8 cellular contexts compared by ENCODE assay signal in genomic region chr11:65780770-65781151, GRCh38. TPM values are rescaled to one million over a fixed set of nuclear protein-coding genes. Genes with fewer than 3 reads are reported as not detected.
DNase-seq lines count a peak whose midpoint lies in the region; ATAC-seq and TF ChIP-seq lines count a peak whose summit lies in the region.

AP5B1 (minus strand) TSS chr11:65780976; CDS start chr11:65780591, 385 bp downstream.

- H3K27me3 ChIP-seq in HAP-1 (ENCODE audit: low read depth) (no peaks in the 10 kb centered on the region), lung (ENCODE audit: control insufficient read depth, insufficient read depth) (no peaks in the 10 kb centered on the region)

- H3K9me3 Mint-ChIP-seq in activated CD4-positive, alpha-beta memory T cell treated with anti-CD3 and anti-CD28 coated beads for 36 hours, result no peaks in the 10 kb centered on the region

- H3K4me1 ChIP-seq in HAP-1 (no peaks in the 10 kb centered on the region; the same call in 1 of the 2 replicates), lung (ENCODE audit: control insufficient read depth in 2 of 2, insufficient read depth in 2 of 2, low read length in 2 of 2) (peaks cover 0 to 10% of the 10 kb centered on the region in 2 donors)

- H3K4me3 ChIP-seq in HAP-1 (peak within 1 kb of the TSS; percentile 82), lung (peak within 1 kb of the TSS; percentile 79)

- H3K4me3 Mint-ChIP-seq in activated CD4-positive, alpha-beta memory T cell treated with anti-CD3 and anti-CD28 coated beads for 36 hours, result peak within 1 kb of the TSS; percentile 87

- ATAC-seq in lung (ENCODE audit: insufficient read depth, low FRiP score), result peak; percentile 79

- H3K9me3 ChIP-seq in HAP-1, result no peaks in the 10 kb centered on the region
- peaks cover 0 to 2% of the 10 kb centered on the region in 2 donors for H3K9me3 ChIP-seq in lung (ENCODE audit: control insufficient read depth in 2 of 2, insufficient read depth in 1 of 2, low read length in 1 of 2)

- TF ChIP-seq CTCF in lung (IDR thresholded peaks at IDR 0.05; ENCODE audit: control extremely low read depth, extremely low read depth), result no peak

- 0 to 1% methylated on average over 19 to 59 of the region's 59 CpGs for WGBS in lung, 2 donors

- peaks cover 10% of the 10 kb centered on the region for H3K27me3 Mint-ChIP-seq in activated CD4-positive, alpha-beta memory T cell treated with anti-CD3 and anti-CD28 coated beads for 36 hours

- POLR2A ChIA-PET in activated CD4-positive, alpha-beta memory T cell treated with anti-CD3 and anti-CD28 coated beads for 36 hours (lab: Charles Lee), result interaction anchor here (1.3 to 2.3 kb wide), 6 partner anchors 37 to 110 kb away, joined by 5 to 19 read pairs (median 6); partner anchors contain the start of genes CCDC85B, CFL1 and KAT5

- in situ Hi-C loops in HAP-1 (cut with MboI; ENCODE audit: low sequenced_read_pairs), result no loop called here

- peak; percentile 71 for DNase-seq in DMS 273 (lab: John Stamatoyannopoulos, UW; ENCODE audit: unreplicated experiment)
- no peak for DNase-seq in DMS 273 treated with DMSO at 0.1 percent for 48 hours (lab: John Stamatoyannopoulos, UW)
- DNase-seq in HAP-1 (ENCODE audit: low spot score in 2 of 2), result peak; percentile 52 to 76
- peak; percentile 38 for DNase-seq in NCI-H1105 (lab: John Stamatoyannopoulos, UW)
- peak; percentile 81 for DNase-seq in activated CD4-positive, alpha-beta memory T cell treated with anti-CD3 and anti-CD28 coated beads for 36 hours
- peak; percentile 64 for DNase-seq in effector CD4-positive, alpha-beta T cell
- peak; percentile 57 for DNase-seq in lung (ENCODE audit: low spot score)
- DNase-seq in stimulated activated CD4-positive, alpha-beta T cell treated with anti-CD3 and anti-CD28 coated beads, TNF-alpha, amount 100 ng/mL, for 48 hours (ENCODE audit: low read depth in 3 of 3), result peak; percentile 43 to 70 (median 48)

- no peaks in the 10 kb centered on the region for H3K36me3 Mint-ChIP-seq in activated CD4-positive, alpha-beta memory T cell treated with anti-CD3 and anti-CD28 coated beads for 36 hours

- peaks cover 23% of the 10 kb centered on the region for H3K4me1 Mint-ChIP-seq in activated CD4-positive, alpha-beta memory T cell treated with anti-CD3 and anti-CD28 coated beads for 36 hours (ENCODE audit: low read depth)

- intact Hi-C loops in activated CD4-positive, alpha-beta memory T cell treated with anti-CD3 and anti-CD28 coated beads for 36 hours (cut with micrococcal nuclease), result loop anchor here (1.0 to 2.0 kb wide), 2 partner anchors 38 to 222 kb away; partner anchors contain the start of genes BANF1 and EIF1AD

- peak within 1 kb of the TSS; percentile 72 to 82 for H3K27ac ChIP-seq in lung (ENCODE audit: low read depth in 1 of 2, low read length in 1 of 2)

- H3K36me3 ChIP-seq in HAP-1 (replicated peaks) (peaks cover 36% of the 10 kb centered on the region), lung (ENCODE audit: control insufficient read depth in 2 of 2, insufficient read depth in 2 of 2, low read length in 2 of 2) (peaks cover 0 to 24% of the 10 kb centered on the region in 2 donors)

- CTCF ChIA-PET in activated CD4-positive, alpha-beta memory T cell treated with anti-CD3 and anti-CD28 coated beads for 36 hours (lab: Charles Lee), result interaction anchor here (0.5 to 6.7 kb wide), 27 partner anchors 8 to 271 kb away, joined by 3 to 126 read pairs (median 15); partner anchors contain the start of genes CCDC85B, CFL1, FAM89B and FIBP

- H3K27ac Mint-ChIP-seq in activated CD4-positive, alpha-beta memory T cell treated with anti-CD3 and anti-CD28 coated beads for 36 hours, result peak within 1 kb of the TSS; percentile 76

RNA-seq across cellular contexts. Expression of gene AP5B1, which starts in this region (rescaled TPM):
- total RNA-seq in activated CD4-positive, alpha-beta memory T cell treated with anti-CD3 and anti-CD28 coated beads for 36 hours, result 10 to 100 TPM; 13.6 to 14.5 TPM
- 10 to 100 TPM in 1 of 2 donors, 1 to 10 TPM in 1; 8.6 to 35.5 TPM for total RNA-seq in lung
- 10 to 100 TPM; 13.0 to 35.1 TPM for polyA plus RNA-seq in lung
